ENCODE assay signal across 17 cellular contexts in the genomic region with DNA sequence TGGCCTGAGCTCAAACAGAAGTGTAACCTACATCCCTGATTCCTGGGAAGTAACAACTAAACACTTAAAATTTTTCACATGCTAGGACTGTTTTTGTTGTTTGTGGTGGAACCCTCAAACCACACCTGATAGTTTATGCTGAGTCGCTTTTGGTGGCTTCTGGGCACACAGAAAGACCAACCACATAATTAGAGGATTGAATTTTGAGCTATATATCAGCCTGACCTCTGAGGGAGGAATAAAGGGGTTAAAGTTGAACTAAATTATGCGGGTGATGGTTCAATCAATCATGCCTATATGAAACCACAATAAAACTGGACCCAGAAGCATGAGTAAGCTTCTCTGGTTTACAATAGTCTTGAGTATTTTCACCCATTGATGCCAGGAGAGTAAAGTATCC.
"Had no signal": no experiment of that assay in that cellular context is flagged by ENCODE, and none has a peak within 500 bp of the region (broad histone marks: within the 10 kb centered on the region; RNA-seq: fewer than 3 reads in every experiment).

No MANE protein-coding gene starts in this region.

- H3K36me3 ChIP-seq: ascending aorta, gastroesophageal sphincter, right lobe of liver, transverse colon had no signal

- DNase-seq: activated CD4-positive, alpha-beta T cell treated with anti-CD3 and anti-CD28 coated beads, Interleukin-2, amount 50 U/mL, for 4 hours; activated CD4-positive, CD25-positive, alpha-beta regulatory T cell treated with anti-CD3 and anti-CD28 coated beads, Interleukin-2, amount 50 U/mL, for 72 hours; activated naive CD4-positive, alpha-beta T cell treated with anti-CD3 and anti-CD28 coated beads for 36 hours; activated T-cell treated with anti-CD3 and anti-CD28 coated beads for 4 hours; dermis blood vessel endothelial cell; effector memory CD8-positive, alpha-beta T cell; psoas muscle; right lobe of liver; stimulated activated naive CD8-positive, alpha-beta T cell treated with anti-CD3 and anti-CD28 coated beads, Interleukin-15, Interleukin-2, amounts not matched to agents 100 U/mL and 50 U/mL, for 24 hours; T-cell; T-helper 9 cell; transverse colon had no signal

- H3K27ac ChIP-seq: ascending aorta, epithelial cell of prostate, gastroesophageal sphincter, psoas muscle, right lobe of liver, transverse colon had no signal

- H3K9me3 ChIP-seq: psoas muscle had no signal

- ATAC-seq: activated T-helper 17 cell treated with anti-CD3 and anti-CD28 coated beads, Interleukin-2, amount 50 U/mL, for 72 hours; effector memory CD8-positive, alpha-beta T cell; gastroesophageal sphincter; psoas muscle; right lobe of liver; stimulated activated naive CD8-positive, alpha-beta T cell treated with anti-CD3 and anti-CD28 coated beads, Interleukin-15, Interleukin-2, amounts not matched to agents 100 U/mL and 50 U/mL, for 24 hours; T-cell had no signal

- H3K27me3 ChIP-seq: ascending aorta, gastroesophageal sphincter, right lobe of liver, transverse colon had no signal

- H3K4me3 ChIP-seq: ascending aorta, gastroesophageal sphincter, lung, psoas muscle, right lobe of liver, transverse colon had no signal

- H3K4me1 ChIP-seq: ascending aorta, gastroesophageal sphincter, psoas muscle, right lobe of liver, transverse colon had no signal
